21 cellular contexts compared by ENCODE assay signal in the genomic region with DNA sequence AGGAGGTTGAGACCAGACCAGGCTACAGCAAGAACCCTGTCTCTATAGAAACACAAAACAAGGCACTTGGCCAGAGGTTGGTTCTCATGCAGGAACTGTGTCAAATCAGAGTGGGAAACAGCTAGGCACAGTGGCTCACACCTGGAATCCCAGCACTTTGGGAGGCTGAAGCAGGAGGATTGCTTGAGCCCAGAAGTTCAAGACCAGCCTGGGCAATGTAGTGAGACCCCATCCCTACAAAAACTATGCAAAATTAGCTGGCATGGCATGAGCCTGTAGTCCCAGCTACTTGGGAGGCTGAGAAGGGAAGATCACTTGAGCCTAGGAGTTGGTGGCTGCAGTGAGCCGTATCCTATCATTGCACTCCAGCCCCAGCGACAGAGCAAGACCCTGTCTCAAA. TPM values are rescaled to one million over a fixed set of nuclear protein-coding genes. Genes with fewer than 3 reads are reported as not detected.
A peak's percentile ranks its signal among the peaks of the same experiment; 100 is the strongest.
DNase-seq lines count a peak whose midpoint lies in the region; ATAC-seq and TF ChIP-seq lines count a peak whose summit lies in the region.
"Had no signal": no experiment of that assay in that cellular context is flagged by ENCODE, and none has a peak within 500 bp of the region (broad histone marks: within the 10 kb centered on the region; RNA-seq: fewer than 3 reads in every experiment).

No MANE protein-coding gene starts in this region.

- peaks cover under 1% of the 10 kb centered on the region for H3K79me2 ChIP-seq in osteoblast (ENCODE audit: insufficient read depth, low read length)

- no peak overlapping the region for H3K4me3 ChIP-seq in CD4-positive, alpha-beta memory T cell (ENCODE audit: low read length in 2 of 2)
- H3K4me3 ChIP-seq in osteoblast (ENCODE audit: insufficient read depth, low read length), result no peak overlapping the region

- intact Hi-C loops in activated CD4-positive, alpha-beta T cell treated with anti-CD3 and anti-CD28 coated beads for 36 hours (cut with DNase I, micrococcal nuclease), result loop anchor here (1.0 to 5.0 kb wide), 4 partner anchors 36 to 826 kb away; a partner anchor contains a TSS
- intact Hi-C loops in CD4-positive, alpha-beta memory T cell (cut with micrococcal nuclease), result loop anchor here (1.0 to 2.0 kb wide), 2 partner anchors 50 to 112 kb away; no protein-coding TSS in a partner anchor
- intact Hi-C loops in activated T-helper 2 cell treated with anti-CD3 and anti-CD28 coated beads, Interferon-gamma antibody, Interleukin-2, Interleukin-4, amounts not matched to agents 10 μg/mL and 5 μg/mL and 100 μg/mL, durations not matched to agents 14 hours and 24 hours and 36 hours (cut with micrococcal nuclease), result no loop called here
- intact Hi-C loops in natural killer cell (cut with micrococcal nuclease), result loop anchor here (2.0 kb wide), 1 partner anchor 112 kb away; no protein-coding TSS in a partner anchor

- POLR2A ChIA-PET in activated CD4-positive, alpha-beta T cell treated with anti-CD3 and anti-CD28 coated beads for 36 hours (lab: Charles Lee), result no interaction called here
- POLR2A ChIA-PET in CD4-positive, alpha-beta memory T cell (lab: Charles Lee; ENCODE audit: partially characterized antibody), result interaction anchor here (0.6 to 1.1 kb wide), 5 partner anchors 10 to 1108 kb away, joined by 3 read pairs; a partner anchor contains a TSS

- peaks cover 22% of the 10 kb centered on the region for H3K4me1 Mint-ChIP-seq in activated CD4-positive, alpha-beta T cell treated with anti-CD3 and anti-CD28 coated beads for 36 hours
- H3K4me1 Mint-ChIP-seq in CD4-positive, alpha-beta memory T cell, result peaks cover 4 to 38% (median 24%) of the 10 kb centered on the region in 4 donors
- H3K4me1 Mint-ChIP-seq in activated T-helper 2 cell treated with anti-CD3 and anti-CD28 coated beads, Interferon-gamma antibody, Interleukin-2, Interleukin-4, amounts not matched to agents 10 μg/mL and 5 μg/mL and 100 μg/mL, durations not matched to agents 14 hours and 24 hours and 36 hours (ENCODE audit: low read depth), result peaks cover 4% of the 10 kb centered on the region
- peaks cover 6 to 18% of the 10 kb centered on the region in 2 donors for H3K4me1 Mint-ChIP-seq in natural killer cell
- H3K4me1 Mint-ChIP-seq: GM23338 had no signal

- no peak overlapping the region for H3K4me2 ChIP-seq in osteoblast (ENCODE audit: insufficient read depth, low read length)

- no peaks in the 10 kb centered on the region for H3K36me3 ChIP-seq in CD4-positive, alpha-beta memory T cell (ENCODE audit: insufficient read depth, low read length)
- no peaks in the 10 kb centered on the region for H3K36me3 ChIP-seq in osteoblast (ENCODE audit: insufficient read depth, low read length)
- H3K36me3 ChIP-seq: uterus had no signal

- H3K36me3 Mint-ChIP-seq in activated CD4-positive, alpha-beta T cell treated with anti-CD3 and anti-CD28 coated beads for 36 hours (ENCODE audit: low read depth), result peaks cover 2% of the 10 kb centered on the region
- H3K36me3 Mint-ChIP-seq in CD4-positive, alpha-beta memory T cell, result peaks cover 5 to 21% of the 10 kb centered on the region in 2 donors
- peaks cover 19% of the 10 kb centered on the region for H3K36me3 Mint-ChIP-seq in activated T-helper 2 cell treated with anti-CD3 and anti-CD28 coated beads, Interferon-gamma antibody, Interleukin-2, Interleukin-4, amounts not matched to agents 10 μg/mL and 5 μg/mL and 100 μg/mL, durations not matched to agents 14 hours and 24 hours and 36 hours (ENCODE audit: low read depth)
- no peaks in the 10 kb centered on the region for H3K36me3 Mint-ChIP-seq in natural killer cell

- H3K9me3 Mint-ChIP-seq in activated CD4-positive, alpha-beta T cell treated with anti-CD3 and anti-CD28 coated beads for 36 hours (ENCODE audit: low read depth), result no peaks in the 10 kb centered on the region
- H3K9me3 Mint-ChIP-seq in CD4-positive, alpha-beta memory T cell, result no peaks in the 10 kb centered on the region
- H3K9me3 Mint-ChIP-seq in activated T-helper 2 cell treated with anti-CD3 and anti-CD28 coated beads, Interferon-gamma antibody, Interleukin-2, Interleukin-4, amounts not matched to agents 10 μg/mL and 5 μg/mL and 100 μg/mL, durations not matched to agents 14 hours and 24 hours and 36 hours, result no peaks in the 10 kb centered on the region
- H3K9me3 Mint-ChIP-seq in natural killer cell, result no peaks in the 10 kb centered on the region
- H3K9me3 Mint-ChIP-seq: GM23338 had no signal

- no peak for DNase-seq in activated CD4-positive, alpha-beta T cell treated with anti-CD3 and anti-CD28 coated beads for 36 hours
- no peak for DNase-seq in activated CD4-positive, alpha-beta T cell treated with anti-CD3 and anti-CD28 coated beads for 48 hours
- no peak for DNase-seq in CD4-positive, alpha-beta memory T cell
- DNase-seq in activated T-helper 2 cell treated with anti-CD3 and anti-CD28 coated beads, Interferon-gamma antibody, Interleukin-2, Interleukin-4, amounts not matched to agents 10 μg/mL and 5 μg/mL and 100 μg/mL, durations not matched to agents 14 hours and 24 hours and 36 hours (ENCODE audit: low spot score), result no peak
- DNase-seq in natural killer cell (no peak), osteoblast (ENCODE audit: insufficient read length, low spot score, missing footprints) (no peak)
- DNase-seq: activated CD8-positive, alpha-beta memory T cell treated with anti-CD3 and anti-CD28 coated beads, Interleukin-2, amount 50 U/mL, for 4 hours; GDM1; NCI-H1105; NCI-H2171; NCI-H69; uterus had no signal

- no peak overlapping the region for H2AFZ ChIP-seq in osteoblast (ENCODE audit: low read length)
- H2AFZ ChIP-seq: GM23338 had no signal

- H3K27ac Mint-ChIP-seq in activated CD4-positive, alpha-beta T cell treated with anti-CD3 and anti-CD28 coated beads for 36 hours, result no peak overlapping the region
- H3K27ac Mint-ChIP-seq in CD4-positive, alpha-beta memory T cell, result peak overlapping the region in 6 of 7 donors; percentile 36 to 83 (median 58)
- no peak overlapping the region for H3K27ac Mint-ChIP-seq in activated T-helper 2 cell treated with anti-CD3 and anti-CD28 coated beads, Interferon-gamma antibody, Interleukin-2, Interleukin-4, amounts not matched to agents 10 μg/mL and 5 μg/mL and 100 μg/mL, durations not matched to agents 14 hours and 24 hours and 36 hours
- peak overlapping the region in 1 of 2 donors; percentile 70 for H3K27ac Mint-ChIP-seq in natural killer cell
- H3K27ac Mint-ChIP-seq: GM23338 had no signal

- no peaks in the 10 kb centered on the region for H3K9me3 ChIP-seq in CD4-positive, alpha-beta memory T cell (ENCODE audit: control insufficient read depth in 1 of 2, low read length in 2 of 2)
- no peaks in the 10 kb centered on the region for H3K9me3 ChIP-seq in osteoblast (ENCODE audit: low read depth, low read length)
- H3K9me3 ChIP-seq: uterus had no signal

- H3K4me3 Mint-ChIP-seq in activated CD4-positive, alpha-beta T cell treated with anti-CD3 and anti-CD28 coated beads for 36 hours, result peak overlapping the region; percentile 81
- H3K4me3 Mint-ChIP-seq in CD4-positive, alpha-beta memory T cell, result peak overlapping the region; percentile 32 to 89 (median 68)
- H3K4me3 Mint-ChIP-seq in activated T-helper 2 cell treated with anti-CD3 and anti-CD28 coated beads, Interferon-gamma antibody, Interleukin-2, Interleukin-4, amounts not matched to agents 10 μg/mL and 5 μg/mL and 100 μg/mL, durations not matched to agents 14 hours and 24 hours and 36 hours (ENCODE audit: low read depth), result peak overlapping the region; percentile 17
- peak overlapping the region; percentile 74 for H3K4me3 Mint-ChIP-seq in natural killer cell

- no peak for ATAC-seq in activated CD4-positive, alpha-beta T cell treated with anti-CD3 and anti-CD28 coated beads for 36 hours
- ATAC-seq in natural killer cell, result no peak
- ATAC-seq in HG02884 (IDR thresholded peaks at IDR 0.05; ENCODE audit: unreplicated experiment), result no peak
- no peak for ATAC-seq in HG03521 (IDR thresholded peaks at IDR 0.05; ENCODE audit: unreplicated experiment)

- CTCF ChIA-PET in activated CD4-positive, alpha-beta T cell treated with anti-CD3 and anti-CD28 coated beads for 36 hours (lab: Charles Lee), result interaction anchor here (0.8 to 1.0 kb wide), 3 partner anchors 16 to 101 kb away, joined by 3 read pairs; no protein-coding TSS in a partner anchor
- CTCF ChIA-PET in CD4-positive, alpha-beta memory T cell (lab: Charles Lee; ENCODE audit: partially characterized antibody), result interaction anchor here (0.7 to 1.3 kb wide), 3 partner anchors 49 to 312 kb away, joined by 3 read pairs; no protein-coding TSS in a partner anchor

- no peaks in the 10 kb centered on the region for H3K27me3 Mint-ChIP-seq in activated CD4-positive, alpha-beta T cell treated with anti-CD3 and anti-CD28 coated beads for 36 hours
- no peaks in the 10 kb centered on the region for H3K27me3 Mint-ChIP-seq in CD4-positive, alpha-beta memory T cell
- H3K27me3 Mint-ChIP-seq in activated T-helper 2 cell treated with anti-CD3 and anti-CD28 coated beads, Interferon-gamma antibody, Interleukin-2, Interleukin-4, amounts not matched to agents 10 μg/mL and 5 μg/mL and 100 μg/mL, durations not matched to agents 14 hours and 24 hours and 36 hours (ENCODE audit: low read depth), result no peaks in the 10 kb centered on the region
- H3K27me3 Mint-ChIP-seq in natural killer cell (ENCODE audit: low read depth in 2 of 2), result no peaks in the 10 kb centered on the region

- TF ChIP-seq CTCF in natural killer cell (IDR thresholded peaks at IDR 0.05) (no peak), osteoblast (IDR thresholded peaks at IDR 0.05; ENCODE audit: extremely low read depth, low read depth, low read length) (no peak)

- H3K27me3 ChIP-seq in CD4-positive, alpha-beta memory T cell (ENCODE audit: insufficient read depth, low read length), result no peaks in the 10 kb centered on the region
- H3K27me3 ChIP-seq in osteoblast (ENCODE audit: insufficient read depth, low read length), result no peaks in the 10 kb centered on the region
- H3K27me3 ChIP-seq: uterus had no signal

- H3K4me1 ChIP-seq in CD4-positive, alpha-beta memory T cell (ENCODE audit: insufficient read depth, low read length), result peaks cover 27% of the 10 kb centered on the region
- H3K4me1 ChIP-seq in osteoblast (ENCODE audit: insufficient read depth, low read length), result peaks cover 6% of the 10 kb centered on the region

- peaks cover 9% of the 10 kb centered on the region for H4K20me1 ChIP-seq in osteoblast (ENCODE audit: insufficient read depth, low read length)

- no peak overlapping the region for H3K27ac ChIP-seq in CD4-positive, alpha-beta memory T cell (ENCODE audit: low read depth, low read length)
- H3K27ac ChIP-seq in osteoblast (ENCODE audit: low read depth, low read length), result no peak overlapping the region

RNA-seq across cellular contexts. Expression of a gene that starts 1.7 kb away (rescaled TPM):
- total RNA-seq in activated CD4-positive, alpha-beta T cell treated with anti-CD3 and anti-CD28 coated beads for 36 hours, result 10 to 100 TPM; 31.3 to 32.8 TPM
- total RNA-seq in CD4-positive, alpha-beta memory T cell, result 100 to 1,000 TPM; 110 to 122 TPM
- polyA plus RNA-seq in CD4-positive, alpha-beta memory T cell, result 1 to 10 TPM; 1.3 to 9.1 TPM
- 36.3 and 44.6 TPM in 2 replicates for total RNA-seq in activated T-helper 2 cell treated with anti-CD3 and anti-CD28 coated beads, Interferon-gamma antibody, Interleukin-2, Interleukin-4, amounts not matched to agents 10 μg/mL and 5 μg/mL and 100 μg/mL, durations not matched to agents 14 hours and 24 hours and 36 hours
- 100 to 1,000 TPM; 114 to 130 (median 127) TPM for total RNA-seq in natural killer cell
- total RNA-seq in osteoblast, result 10.1 and 12.7 TPM in 2 replicates

RNA-seq across cellular contexts. Expression of a gene that starts 7.7 kb away (rescaled TPM):
- 10 to 100 TPM; 11.9 to 15.5 TPM for total RNA-seq in activated CD4-positive, alpha-beta T cell treated with anti-CD3 and anti-CD28 coated beads for 36 hours
- total RNA-seq in CD4-positive, alpha-beta memory T cell, result 1 to 10 TPM; 7.8 to 9.2 TPM
- 10 to 100 TPM; 33.2 to 44.1 TPM for polyA plus RNA-seq in CD4-positive, alpha-beta memory T cell
- total RNA-seq in activated T-helper 2 cell treated with anti-CD3 and anti-CD28 coated beads, Interferon-gamma antibody, Interleukin-2, Interleukin-4, amounts not matched to agents 10 μg/mL and 5 μg/mL and 100 μg/mL, durations not matched to agents 14 hours and 24 hours and 36 hours, result 17.8 and 21.3 TPM in 2 replicates
- total RNA-seq in natural killer cell (10 to 100 TPM; 10.9 to 13.6 (median 11.5) TPM), osteoblast (7.6 and 8.3 TPM in 2 replicates)

RNA-seq across cellular contexts. Expression of a gene that starts 18.0 kb away (rescaled TPM):
- not detected for total RNA-seq in activated CD4-positive, alpha-beta T cell treated with anti-CD3 and anti-CD28 coated beads for 36 hours
- total RNA-seq in CD4-positive, alpha-beta memory T cell, result under 1 TPM; 0.49 to 0.50 TPM
- not detected for polyA plus RNA-seq in CD4-positive, alpha-beta memory T cell
- total RNA-seq in activated T-helper 2 cell treated with anti-CD3 and anti-CD28 coated beads, Interferon-gamma antibody, Interleukin-2, Interleukin-4, amounts not matched to agents 10 μg/mL and 5 μg/mL and 100 μg/mL, durations not matched to agents 14 hours and 24 hours and 36 hours, result not detected in 2 replicates
- under 1 TPM; 0.68 to 0.96 (median 0.83) TPM for total RNA-seq in natural killer cell
- total RNA-seq in osteoblast, result not detected in 2 replicates
- total RNA-seq: A172, GM23338, HT1080, LHCN-M2, lower leg skin, posterior vena cava, uterus had no signal
- polyA plus RNA-seq: BJ, GM23338 had no signal

RNA-seq across cellular contexts. Expression of a gene that starts 31.5 kb away (rescaled TPM):
- 1 to 10 TPM in 1 of 2 experiments, under 1 TPM in 1; 0.70 to 1.6 TPM for total RNA-seq in activated CD4-positive, alpha-beta T cell treated with anti-CD3 and anti-CD28 coated beads for 36 hours
- total RNA-seq in CD4-positive, alpha-beta memory T cell, result 10 to 100 TPM; 12.1 to 14.7 TPM
- polyA plus RNA-seq in CD4-positive, alpha-beta memory T cell, result under 1 TPM in 1 of 2 donors, not detected in 1; 0.13 TPM
- total RNA-seq in activated T-helper 2 cell treated with anti-CD3 and anti-CD28 coated beads, Interferon-gamma antibody, Interleukin-2, Interleukin-4, amounts not matched to agents 10 μg/mL and 5 μg/mL and 100 μg/mL, durations not matched to agents 14 hours and 24 hours and 36 hours, result 0.80 and 1.2 TPM in 2 replicates
- total RNA-seq in natural killer cell (1 to 10 TPM in 2 of 3 donors, under 1 TPM in 1; 0.88 to 1.8 (median 1.6) TPM), osteoblast (0.36 and 0.59 TPM in 2 replicates)
- total RNA-seq: GM23338 had no signal

Comparison
In these comparisons a context has a peak if more than half of its experiments do, and no peak if none do; other contexts are left out.
1. H3K27ac Mint-ChIP-seq: peak in CD4-positive, alpha-beta memory T cell (6 of 7); none in activated CD4-positive, alpha-beta T cell treated with anti-CD3 and anti-CD28 coated beads for 36 hours (single experiment) and activated T-helper 2 cell treated with anti-CD3 and anti-CD28 coated beads, Interferon-gamma antibody, Interleukin-2, Interleukin-4, amounts not matched to agents 10 μg/mL and 5 μg/mL and 100 μg/mL, durations not matched to agents 14 hours and 24 hours and 36 hours (single experiment).
2. H3K4me3 Mint-ChIP-seq: peak in every context shown above with its lines; median percentile 81 in activated CD4-positive, alpha-beta T cell treated with anti-CD3 and anti-CD28 coated beads for 36 hours; 74 in natural killer cell; 68 in CD4-positive, alpha-beta memory T cell; 17 in activated T-helper 2 cell treated with anti-CD3 and anti-CD28 coated beads, Interferon-gamma antibody, Interleukin-2, Interleukin-4, amounts not matched to agents 10 μg/mL and 5 μg/mL and 100 μg/mL, durations not matched to agents 14 hours and 24 hours and 36 hours.